20 cellular contexts compared by ENCODE assay signal in genomic region chr3:151561878-151562277, GRCh38.
"Had no signal": no experiment of that assay in that cellular context is flagged by ENCODE, and none has a peak within 500 bp of the region (broad histone marks: within the 10 kb centered on the region; RNA-seq: fewer than 3 reads in every experiment).

No MANE protein-coding gene starts in this region.

- H3K36me3 Mint-ChIP-seq: activated naive CD4-positive, alpha-beta T cell treated with anti-CD3 and anti-CD28 coated beads, Interleukin-2, amount 50 U/mL, for 24 hours; brain had no signal

- H3K27me3 Mint-ChIP-seq: activated CD8-positive, alpha-beta T cell treated with anti-CD3 and anti-CD28 coated beads for 36 hours had no signal

- H3K27ac Mint-ChIP-seq: activated CD8-positive, alpha-beta T cell treated with anti-CD3 and anti-CD28 coated beads for 36 hours; activated naive CD4-positive, alpha-beta T cell treated with anti-CD3 and anti-CD28 coated beads, Interleukin-2, amount 50 U/mL, for 24 hours; activated T-cell treated with anti-CD3 and anti-CD28 coated beads, Interleukin-2, amount 50 U/mL, for 72 hours; brain; T-helper 1 cell treated with Interleukin-12 subunit alpha and Interleukin-12 subunit beta and Interleukin-4 antibody, amounts not matched to agents 30 μg/mL and 1 μg/mL, for 36 hours had no signal

- FAIRE-seq: RCC 7860 had no signal

- H3K27ac ChIP-seq: ascending aorta, cardiac muscle cell had no signal

- H3K9me3 Mint-ChIP-seq: activated CD8-positive, alpha-beta T cell treated with anti-CD3 and anti-CD28 coated beads for 36 hours; activated naive CD4-positive, alpha-beta T cell treated with anti-CD3 and anti-CD28 coated beads, Interleukin-2, amount 50 U/mL, for 24 hours; activated T-cell treated with anti-CD3 and anti-CD28 coated beads, Interleukin-2, amount 50 U/mL, for 72 hours; T-helper 1 cell treated with Interleukin-12 subunit alpha and Interleukin-12 subunit beta and Interleukin-4 antibody, amounts not matched to agents 30 μg/mL and 1 μg/mL, for 36 hours had no signal

- H3K27me3 ChIP-seq: ascending aorta, cardiac muscle cell, MG63 had no signal

- H3K4me3 Mint-ChIP-seq: activated CD8-positive, alpha-beta T cell treated with anti-CD3 and anti-CD28 coated beads for 36 hours; activated naive CD4-positive, alpha-beta T cell treated with anti-CD3 and anti-CD28 coated beads, Interleukin-2, amount 50 U/mL, for 24 hours; activated T-cell treated with anti-CD3 and anti-CD28 coated beads, Interleukin-2, amount 50 U/mL, for 72 hours; brain; T-helper 1 cell treated with Interleukin-12 subunit alpha and Interleukin-12 subunit beta and Interleukin-4 antibody, amounts not matched to agents 30 μg/mL and 1 μg/mL, for 36 hours had no signal

- ATAC-seq: activated CD4-positive, CD25-positive, alpha-beta regulatory T cell treated with anti-CD3 and anti-CD28 coated beads, Interleukin-2, amount 50 U/mL, for 24 hours; activated CD8-positive, alpha-beta T cell treated with anti-CD3 and anti-CD28 coated beads for 36 hours; activated T-cell treated with anti-CD3 and anti-CD28 coated beads, Interleukin-2, amount 50 U/mL, for 72 hours had no signal

- H3K4me3 ChIP-seq: ascending aorta, cardiac muscle cell, MG63 had no signal

- H3K9me3 ChIP-seq: ascending aorta, MG63 had no signal

- H3K4me1 ChIP-seq: ascending aorta had no signal

- DNase-seq: activated CD4-positive, alpha-beta T cell treated with anti-CD3 and anti-CD28 coated beads for 4 hours; activated CD8-positive, alpha-beta memory T cell treated with anti-CD3 and anti-CD28 coated beads, Interleukin-2, amount 50 U/mL, for 4 hours; activated CD8-positive, alpha-beta T cell treated with anti-CD3 and anti-CD28 coated beads for 36 hours; activated naive CD4-positive, alpha-beta T cell; activated T-cell treated with anti-CD3 and anti-CD28 coated beads, Interleukin-2, amount 50 U/mL, for 72 hours; amniotic stem cell; MG63; NCI-H1092 treated with DMSO at 0.1 percent for 48 hours; NCI-H1417 treated with DMSO at 0.1 percent for 48 hours; NCI-H1694; NCI-H2029; NCI-H510A treated with DMSO at 0.1 percent for 48 hours; SHP77 treated with DMSO at 0.1 percent for 48 hours had no signal

- H3K36me3 ChIP-seq: ascending aorta, cardiac muscle cell, MG63 had no signal

- H3K4me1 Mint-ChIP-seq: activated naive CD4-positive, alpha-beta T cell treated with anti-CD3 and anti-CD28 coated beads, Interleukin-2, amount 50 U/mL, for 24 hours had no signal
